ENCODE assay signal across 13 cellular contexts in genomic region chr11:120061761-120062560, GRCh38.
DNase-seq lines count a peak whose midpoint lies in the region; ATAC-seq and TF ChIP-seq lines count a peak whose summit lies in the region.
"Had no signal": no experiment of that assay in that cellular context is flagged by ENCODE, and none has a peak within 500 bp of the region (broad histone marks: within the 10 kb centered on the region; RNA-seq: fewer than 3 reads in every experiment).

No MANE protein-coding gene starts in this region.

- POLR2A ChIA-PET in naive thymus-derived CD8-positive, alpha-beta T cell (lab: Charles Lee): no interaction called here

- no peak for ATAC-seq in naive thymus-derived CD8-positive, alpha-beta T cell

- peak; percentile 42 for DNase-seq in AG08396 (ENCODE audit: low spot score)
- DNase-seq in SK-N-DZ (ENCODE audit: low spot score): peak; percentile 44
- peak; percentile 10 for DNase-seq in fibroblast of the aortic adventitia (ENCODE audit: low read depth)
- DNase-seq in nephron progenitor cell: peak; percentile 74
- no peak for DNase-seq in naive thymus-derived CD8-positive, alpha-beta T cell
- no peak for DNase-seq in T-helper 1 cell
- no peak for DNase-seq in NCI-H128 (lab: John Stamatoyannopoulos, UW; ENCODE audit: unreplicated experiment)
- no peak for DNase-seq in activated effector memory CD4-positive, alpha-beta T cell treated with anti-CD3 and anti-CD28 coated beads, Interleukin-2, amount 50 U/mL, for 16 hours
- DNase-seq: AML-193, GF-D8, naive B cell, NCI-H69, SHP77 had no signal

- TF ChIP-seq CTCF in fibroblast of the aortic adventitia (IDR thresholded peaks at IDR 0.05; ENCODE audit: insufficient read depth, low read length) (no peak), nephron progenitor cell (IDR thresholded peaks at IDR 0.05) (peak; percentile 13)

- H3K4me3 Mint-ChIP-seq in nephron progenitor cell: peak overlapping the region; percentile 30
- H3K4me3 Mint-ChIP-seq in naive thymus-derived CD8-positive, alpha-beta T cell: no peak overlapping the region
- H3K4me3 Mint-ChIP-seq: naive B cell had no signal

- no peaks in the 10 kb centered on the region for H3K9me3 Mint-ChIP-seq in nephron progenitor cell
- H3K9me3 Mint-ChIP-seq in naive thymus-derived CD8-positive, alpha-beta T cell: no peaks in the 10 kb centered on the region

- H3K36me3 Mint-ChIP-seq in nephron progenitor cell (ENCODE audit: low read depth): no peaks in the 10 kb centered on the region
- H3K36me3 Mint-ChIP-seq in naive thymus-derived CD8-positive, alpha-beta T cell: no peaks in the 10 kb centered on the region
- H3K36me3 Mint-ChIP-seq: naive B cell had no signal

- no peak overlapping the region for H3K4me3 ChIP-seq in fibroblast of the aortic adventitia (ENCODE audit: low read depth, low read length)

- H3K27ac Mint-ChIP-seq in nephron progenitor cell: no peak overlapping the region
- peak overlapping the region in 1 of 10 donors; percentile 25 for H3K27ac Mint-ChIP-seq in naive thymus-derived CD8-positive, alpha-beta T cell

- H3K27me3 Mint-ChIP-seq in nephron progenitor cell (ENCODE audit: low read depth, poor library complexity): peaks cover 27% of the 10 kb centered on the region
- H3K27me3 Mint-ChIP-seq in naive thymus-derived CD8-positive, alpha-beta T cell: peaks cover 5 to 47% (median 17%) of the 10 kb centered on the region in 5 donors

- peaks cover 80% of the 10 kb centered on the region for H3K4me1 Mint-ChIP-seq in nephron progenitor cell
- H3K4me1 Mint-ChIP-seq in naive thymus-derived CD8-positive, alpha-beta T cell: no peaks in the 10 kb centered on the region
- H3K4me1 Mint-ChIP-seq: naive B cell had no signal

Comparison
In these comparisons a context has a peak if more than half of its experiments do, and no peak if none do; other contexts are left out.
1. DNase-seq: peak in AG08396 (single experiment), SK-N-DZ (single experiment), fibroblast of the aortic adventitia (single experiment) and nephron progenitor cell (single experiment); none in naive thymus-derived CD8-positive, alpha-beta T cell (0 of 10), T-helper 1 cell (0 of 5), NCI-H128 (single experiment) and activated effector memory CD4-positive, alpha-beta T cell treated with anti-CD3 and anti-CD28 coated beads, Interleukin-2, amount 50 U/mL, for 16 hours (single experiment).